In the genomic region with DNA sequence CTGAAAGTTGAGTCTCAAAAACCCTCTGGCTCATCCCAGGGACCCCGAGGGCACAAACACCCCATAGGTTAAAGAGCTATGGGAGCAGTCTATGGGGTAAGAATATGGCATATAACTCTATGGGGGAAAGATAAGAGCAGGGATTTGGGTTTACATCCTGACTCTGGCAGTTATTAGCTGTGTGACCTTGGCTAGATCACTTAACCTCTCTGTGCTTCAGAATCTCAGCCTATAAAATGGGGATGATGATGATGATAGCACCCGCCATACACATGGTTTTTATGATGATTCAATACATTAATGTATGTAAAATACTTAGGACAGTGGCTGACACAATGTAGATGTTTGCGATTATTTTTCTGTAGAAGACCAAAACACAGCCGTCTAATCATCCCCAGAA, we compare ENCODE assay signal across 28 cellular contexts.
"Had no signal": no experiment of that assay in that cellular context is flagged by ENCODE, and none has a peak within 500 bp of the region (broad histone marks: within the 10 kb centered on the region; RNA-seq: fewer than 3 reads in every experiment).

No MANE protein-coding gene starts in this region.

- H3K36me3 ChIP-seq: ascending aorta, neutrophil, sigmoid colon, thyroid gland, upper lobe of right lung had no signal

- DNase-seq: activated CD4-positive, alpha-beta memory T cell treated with anti-CD3 and anti-CD28 coated beads, Interleukin-2, amount 10 ng/mL, durations not matched to agents 7 days and 5 days; activated CD4-positive, alpha-beta T cell treated with anti-CD3 and anti-CD28 coated beads, Interleukin-2, amount 10 ng/mL, durations not matched to agents 24 days and 14 days; activated CD4-positive, CD25-positive, alpha-beta regulatory T cell treated with anti-CD3 and anti-CD28 coated beads, Interleukin-2, amount 50 U/mL, for 72 hours; activated T-cell treated with anti-CD3 and anti-CD28 coated beads, Interleukin-2, amount 50 U/mL, for 4 hours; caudate nucleus; foreskin fibroblast; head of caudate nucleus; hypothalamus; immature natural killer cell; kidney; left colon; mammary epithelial cell; naive thymus-derived CD8-positive, alpha-beta T cell; sigmoid colon; small intestine; stimulated activated CD4-positive, alpha-beta T cell treated with anti-CD3 and anti-CD28 coated beads, Interleukin-4, amount 100 ng/mL, for 24 hours; stimulated activated naive CD8-positive, alpha-beta T cell treated with anti-CD3 and anti-CD28 coated beads, Interleukin-15, amount 100 ng/mL, for 72 hours; SW 1271; T-helper 9 cell; thyroid gland; upper lobe of right lung had no signal

- H3K9me3 ChIP-seq: ascending aorta, neutrophil, sigmoid colon, thyroid gland, upper lobe of right lung had no signal

- H3K4me3 Mint-ChIP-seq: activated CD4-positive, alpha-beta memory T cell treated with anti-CD3 and anti-CD28 coated beads, Interleukin-2, amount 10 ng/mL, durations not matched to agents 7 days and 5 days; activated CD4-positive, alpha-beta T cell treated with anti-CD3 and anti-CD28 coated beads, Interleukin-2, amount 10 ng/mL, durations not matched to agents 24 days and 14 days; activated naive CD8-positive, alpha-beta T cell; activated T-cell treated with anti-CD3 and anti-CD28 coated beads, Interleukin-2, amount 50 U/mL, for 4 hours; immature natural killer cell; naive thymus-derived CD8-positive, alpha-beta T cell; stimulated activated memory B cell treated with anti-CD40 and anti-IgM and Interleukin-4, amounts not matched to agents 10 μg/mL and 1 μg/mL and 100 μg/mL, for 72 hours; stimulated activated naive CD8-positive, alpha-beta T cell treated with anti-CD3 and anti-CD28 coated beads, Interleukin-15, amount 100 ng/mL, for 72 hours; T-helper 1 cell treated with Interleukin-12 subunit alpha and Interleukin-12 subunit beta and Interleukin-4 antibody, amounts not matched to agents 30 μg/mL and 1 μg/mL, for 36 hours had no signal

- H3K27ac Mint-ChIP-seq: activated CD4-positive, alpha-beta memory T cell treated with anti-CD3 and anti-CD28 coated beads, Interleukin-2, amount 10 ng/mL, durations not matched to agents 7 days and 5 days; activated CD4-positive, alpha-beta T cell treated with anti-CD3 and anti-CD28 coated beads, Interleukin-2, amount 10 ng/mL, durations not matched to agents 24 days and 14 days; activated naive CD8-positive, alpha-beta T cell; activated T-helper 2 cell treated with anti-CD3 and anti-CD28 coated beads, Interferon-gamma antibody, Interleukin-2, Interleukin-4, amounts not matched to agents 10 μg/mL and 5 μg/mL and 100 μg/mL, durations not matched to agents 14 hours and 24 hours and 36 hours; stimulated activated memory B cell treated with anti-CD40 and anti-IgM and Interleukin-4, amounts not matched to agents 10 μg/mL and 1 μg/mL and 100 μg/mL, for 72 hours; T-helper 1 cell treated with Interleukin-12 subunit alpha and Interleukin-12 subunit beta and Interleukin-4 antibody, amounts not matched to agents 30 μg/mL and 1 μg/mL, for 36 hours had no signal

- H3K27me3 Mint-ChIP-seq: activated CD4-positive, alpha-beta T cell treated with anti-CD3 and anti-CD28 coated beads, Interleukin-2, amount 10 ng/mL, durations not matched to agents 24 days and 14 days; activated naive CD8-positive, alpha-beta T cell; stimulated activated memory B cell treated with anti-CD40 and anti-IgM and Interleukin-4, amounts not matched to agents 10 μg/mL and 1 μg/mL and 100 μg/mL, for 72 hours had no signal

- H3K27me3 ChIP-seq: ascending aorta, neutrophil, sigmoid colon, thyroid gland, upper lobe of right lung had no signal

- H3K4me3 ChIP-seq: ascending aorta, sigmoid colon, thyroid gland, upper lobe of right lung had no signal

- FAIRE-seq: kidney, small intestine, TTC549 had no signal

- H3K27ac ChIP-seq: ascending aorta, neutrophil, sigmoid colon, upper lobe of right lung had no signal

- H3K36me3 Mint-ChIP-seq: activated naive CD8-positive, alpha-beta T cell; naive thymus-derived CD8-positive, alpha-beta T cell; stimulated activated memory B cell treated with anti-CD40 and anti-IgM and Interleukin-4, amounts not matched to agents 10 μg/mL and 1 μg/mL and 100 μg/mL, for 72 hours had no signal

- H3K9me3 Mint-ChIP-seq: activated CD4-positive, alpha-beta memory T cell treated with anti-CD3 and anti-CD28 coated beads, Interleukin-2, amount 10 ng/mL, durations not matched to agents 7 days and 5 days; activated CD4-positive, alpha-beta T cell treated with anti-CD3 and anti-CD28 coated beads, Interleukin-2, amount 10 ng/mL, durations not matched to agents 24 days and 14 days; activated T-cell treated with anti-CD3 and anti-CD28 coated beads, Interleukin-2, amount 50 U/mL, for 4 hours; activated T-helper 2 cell treated with anti-CD3 and anti-CD28 coated beads, Interferon-gamma antibody, Interleukin-2, Interleukin-4, amounts not matched to agents 10 μg/mL and 5 μg/mL and 100 μg/mL, durations not matched to agents 14 hours and 24 hours and 36 hours; immature natural killer cell; stimulated activated memory B cell treated with anti-CD40 and anti-IgM and Interleukin-4, amounts not matched to agents 10 μg/mL and 1 μg/mL and 100 μg/mL, for 72 hours; stimulated activated naive CD8-positive, alpha-beta T cell treated with anti-CD3 and anti-CD28 coated beads, Interleukin-15, amount 100 ng/mL, for 72 hours; T-helper 1 cell treated with Interleukin-12 subunit alpha and Interleukin-12 subunit beta and Interleukin-4 antibody, amounts not matched to agents 30 μg/mL and 1 μg/mL, for 36 hours had no signal
